Comparison of ENCODE assay signal across 27 cellular contexts in the genomic region with DNA sequence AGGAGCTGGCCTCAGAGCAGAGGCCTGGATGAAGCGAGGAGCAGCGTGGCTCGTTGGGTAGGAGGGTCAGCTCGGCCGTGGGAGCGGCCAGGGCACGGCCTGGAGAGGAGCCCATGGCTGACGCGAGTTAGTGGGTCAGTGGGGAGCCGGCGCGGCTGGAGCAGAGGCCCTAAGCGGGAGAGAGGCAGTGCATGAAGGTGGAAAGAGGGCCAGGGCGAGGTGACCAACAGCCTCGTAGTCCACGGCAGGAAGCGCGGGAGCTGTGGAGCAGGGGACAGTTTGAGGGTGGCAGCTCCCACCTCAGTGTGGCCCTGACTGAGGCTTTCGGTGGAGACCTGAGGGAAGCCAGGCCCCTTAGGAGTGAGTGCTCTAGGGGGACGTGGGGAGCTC. TPM values are rescaled to one million over a fixed set of nuclear protein-coding genes. Genes with fewer than 3 reads are reported as not detected.
DNase-seq lines count a peak whose midpoint lies in the region; ATAC-seq, FAIRE-seq and TF ChIP-seq lines count a peak whose summit lies in the region.
"Had no signal": no experiment of that assay in that cellular context is flagged by ENCODE, and none has a peak within 500 bp of the region (broad histone marks: within the 10 kb centered on the region; RNA-seq: fewer than 3 reads in every experiment).

No MANE protein-coding gene starts in this region.

- H2AFZ ChIP-seq in K562 (ENCODE audit: low read depth, low read length), result no peak overlapping the region
- H2AFZ ChIP-seq: GM23248 had no signal

- H3K36me3 Mint-ChIP-seq in activated naive CD8-positive, alpha-beta T cell treated with anti-CD3 and anti-CD28 coated beads, Interleukin-2, amount 50 U/mL, for 24 hours (ENCODE audit: low read depth), result peaks cover 4% of the 10 kb centered on the region
- H3K36me3 Mint-ChIP-seq in activated naive CD8-positive, alpha-beta T cell treated with anti-CD3 and anti-CD28 coated beads for 36 hours, result peaks cover 1% of the 10 kb centered on the region

- H3K27ac ChIP-seq in K562 (ENCODE audit: extremely low read depth, low read depth, low read length) (no peak overlapping the region), right lobe of liver (peak overlapping the region; percentile 70 to 97 (median 90)), upper lobe of right lung (no peak overlapping the region)
- H3K27ac ChIP-seq: A549; BLaER1 treated with 17β-estradiol and CSF1 and Interleukin-3, amounts not matched to agents 10 nM and 100 nM; GM23248; left ventricle myocardium inferior; right atrium auricular region; WERI-Rb-1 had no signal

- ATAC-seq in activated naive CD8-positive, alpha-beta T cell treated with anti-CD3 and anti-CD28 coated beads, Interleukin-2, amount 50 U/mL, for 24 hours, result no peak
- ATAC-seq in K562 (peak; percentile 16; the same call in 2 of the 3 replicates), right lobe of liver (peak; percentile 2 to 39 (median 30)), upper lobe of right lung (peak; percentile 23), GM19455 (IDR thresholded peaks at IDR 0.05; ENCODE audit: unreplicated experiment) (no peak)
- ATAC-seq: A549, mucosa of descending colon, T-cell had no signal

- TF ChIP-seq CTCF in K562 (IDR thresholded peaks at IDR 0.05 in 2 of 3, conservative IDR thresholded peaks at IDR 0.05 in 1 of 3; ENCODE audit: insufficient read depth in 2 of 3, low read depth in 1 of 3, low read length in 3 of 3) (no peak), right lobe of liver (IDR thresholded peaks at IDR 0.05) (no peak), upper lobe of right lung (IDR thresholded peaks at IDR 0.05) (no peak)

- H3K36me3 ChIP-seq in K562 (ENCODE audit: control insufficient read depth, insufficient read depth, low read length) (peaks cover 4% of the 10 kb centered on the region; the same call in 2 of the 3 replicates), right lobe of liver (peaks cover 0 to 9% (median 2%) of the 10 kb centered on the region in 4 donors), upper lobe of right lung (peaks cover 13% of the 10 kb centered on the region)
- H3K36me3 ChIP-seq: right atrium auricular region had no signal

- POLR2A ChIA-PET in K562 (lab: Yijun Ruan, JAX), result interaction anchor here (0.7 to 1.3 kb wide), 3 partner anchors 15 to 130 kb away, joined by 3 to 4 read pairs (median 3); no protein-coding TSS in a partner anchor

- in situ Hi-C loops in K562 (cut with MboI), result no loop called here

- H3K9me3 ChIP-seq in K562 (replicated peaks; ENCODE audit: control insufficient read depth, insufficient read depth, low read depth, low read length) (no peaks in the 10 kb centered on the region), right lobe of liver (no peaks in the 10 kb centered on the region), upper lobe of right lung (no peaks in the 10 kb centered on the region)
- H3K9me3 ChIP-seq: A549; BLaER1 treated with 17β-estradiol and CSF1 and Interleukin-3, amounts not matched to agents 10 nM and 100 nM; left ventricle myocardium inferior; mucosa of descending colon; right atrium auricular region had no signal

- no peaks in the 10 kb centered on the region for H3K9me3 Mint-ChIP-seq in activated naive CD8-positive, alpha-beta T cell treated with anti-CD3 and anti-CD28 coated beads, Interleukin-2, amount 50 U/mL, for 24 hours
- no peaks in the 10 kb centered on the region for H3K9me3 Mint-ChIP-seq in activated naive CD8-positive, alpha-beta T cell treated with anti-CD3 and anti-CD28 coated beads for 36 hours
- H3K9me3 Mint-ChIP-seq: T-cell had no signal

- H3K79me2 ChIP-seq in K562 (ENCODE audit: control insufficient read depth, insufficient read depth, low read length), result no peaks in the 10 kb centered on the region

- intact Hi-C loops in K562 (cut with micrococcal nuclease), result no loop called here
- intact Hi-C loops in right lobe of liver (cut with DNase I), result no loop called here
- intact Hi-C loops in upper lobe of right lung (cut with DNase I), result no loop called here

- H3K4me1 ChIP-seq in K562 (replicated peaks in 1 of 2; ENCODE audit: control insufficient read depth in 2 of 2, insufficient read depth in 2 of 2, low read length in 2 of 2) (peaks cover 0 to 9% of the 10 kb centered on the region in 2 experiments; a peak in 1 of 5 replicates), right lobe of liver (peaks cover 0 to 36% (median 10%) of the 10 kb centered on the region in 4 donors), upper lobe of right lung (no peaks in the 10 kb centered on the region)

- no peak for TF ChIP-seq EP300 in K562 (IDR thresholded peaks at IDR 0.05; ENCODE audit: low read length)

- no peak for FAIRE-seq in K562 (lab: Jason Lieb, UNC)
- FAIRE-seq: A549, GM19239 had no signal

- H3K4me3 Mint-ChIP-seq in activated naive CD8-positive, alpha-beta T cell treated with anti-CD3 and anti-CD28 coated beads, Interleukin-2, amount 50 U/mL, for 24 hours, result no peak overlapping the region
- H3K4me3 Mint-ChIP-seq in activated naive CD8-positive, alpha-beta T cell treated with anti-CD3 and anti-CD28 coated beads for 36 hours, result no peak overlapping the region
- H3K4me3 Mint-ChIP-seq: T-cell had no signal

- TF ChIP-seq RAD21 in K562 (CRISPR knock-in tag; conservative IDR thresholded peaks at IDR 0.05 in 1 of 2, IDR thresholded peaks at IDR 0.05 in 1 of 2), result no peak

- no TSS peak for BruUV-seq in K562 (replicated peaks; lab: Mats Ljungman, UMichigan)

- no peaks in the 10 kb centered on the region for H3K27me3 ChIP-seq in K562 (ENCODE audit: control insufficient read depth in 2 of 2, insufficient read depth in 2 of 2, low read length in 2 of 2)
- H3K27me3 ChIP-seq in right lobe of liver, result no peaks in the 10 kb centered on the region
- no peaks in the 10 kb centered on the region for H3K27me3 ChIP-seq in upper lobe of right lung
- H3K27me3 ChIP-seq: BLaER1 treated with 17β-estradiol and CSF1 and Interleukin-3, amounts not matched to agents 10 nM and 100 nM; right atrium auricular region had no signal

- H4K20me1 ChIP-seq in K562 (replicated peaks; ENCODE audit: control insufficient read depth, insufficient read depth, low read length), result no peaks in the 10 kb centered on the region

- H3K4me3 ChIP-seq in K562 (no peak overlapping the region), right lobe of liver (peak overlapping the region; percentile 48 to 79 (median 55)), upper lobe of right lung (no peak overlapping the region)
- H3K4me3 ChIP-seq: A549; BLaER1 treated with 17β-estradiol and CSF1 and Interleukin-3, amounts not matched to agents 10 nM and 100 nM; GM23248; left ventricle myocardium inferior; mucosa of descending colon; right atrium auricular region had no signal

- CTCF ChIA-PET in K562 (lab: Yijun Ruan, JAX; ENCODE audit: low intra/inter-chr PET ratio), result no interaction called here

- H3K27me3 Mint-ChIP-seq in activated naive CD8-positive, alpha-beta T cell treated with anti-CD3 and anti-CD28 coated beads, Interleukin-2, amount 50 U/mL, for 24 hours, result no peaks in the 10 kb centered on the region
- no peaks in the 10 kb centered on the region for H3K27me3 Mint-ChIP-seq in activated naive CD8-positive, alpha-beta T cell treated with anti-CD3 and anti-CD28 coated beads for 36 hours
- H3K27me3 Mint-ChIP-seq: T-cell had no signal

- 88% methylated on average over 12 of the region's 20 CpGs for WGBS in K562 (ENCODE audit: insufficient coverage, low coverage, missing lambda C conversion rate)
- WGBS in right lobe of liver (ENCODE audit: insufficient coverage, low coverage, low lambda C conversion rate, missing lambda C conversion rate), result 44% methylated on average over 5 of the region's 20 CpGs

- H3K9ac ChIP-seq in K562 (ENCODE audit: insufficient read depth in 1 of 2, low read depth in 2 of 2, low read length in 2 of 2), result peak overlapping the region in 1 of 2 experiments; percentile 43; a peak in 1 of 4 replicates
- H3K9ac ChIP-seq: BLaER1 treated with 17β-estradiol and CSF1 and Interleukin-3, amounts not matched to agents 10 nM and 100 nM; GM23248 had no signal

- DNase-seq in activated naive CD8-positive, alpha-beta T cell treated with anti-CD3 and anti-CD28 coated beads, Interleukin-2, amount 50 U/mL, for 24 hours, result no peak
- no peak for DNase-seq in activated naive CD8-positive, alpha-beta T cell treated with anti-CD3 and anti-CD28 coated beads for 36 hours
- DNase-seq in K562 (ENCODE audit: extremely low read depth in 1 of 4, low spot score in 3 of 4), result no peak
- peak in 1 of 3 donors; percentile 62 for DNase-seq in right lobe of liver
- DNase-seq in upper lobe of right lung, result peak; percentile 53
- DNase-seq in NCI-H69 (lab: John Stamatoyannopoulos, UW), result no peak
- DNase-seq in SKM-1 (lab: John Stamatoyannopoulos, UW; ENCODE audit: unreplicated experiment), result no peak
- DNase-seq: activated CD4-positive, alpha-beta T cell treated with anti-CD3 and anti-CD28 coated beads, Interleukin-2, amount 50 U/mL, for 48 hours; activated naive CD4-positive, alpha-beta T cell; central memory CD4-positive, alpha-beta T cell; effector memory CD4-positive, alpha-beta T cell; GF-D8; GM23248; KBM-7; left ventricle myocardium inferior; NCI-H2171; NCI-H526 treated with DMSO at 0.1 percent for 48 hours; Right ventricle myocardium superior; stimulated activated CD4-positive, alpha-beta T cell treated with anti-CD3 and anti-CD28 coated beads, Interleukin-15, amount 100 ng/mL, for 24 hours; T-cell; WERI-Rb-1 had no signal

- TF ChIP-seq POLR2A in K562 (conservative IDR thresholded peaks at IDR 0.05) (no peak), right lobe of liver (IDR thresholded peaks at IDR 0.05) (no peak)

- peaks cover 22% of the 10 kb centered on the region for H3K4me1 Mint-ChIP-seq in activated naive CD8-positive, alpha-beta T cell treated with anti-CD3 and anti-CD28 coated beads, Interleukin-2, amount 50 U/mL, for 24 hours
- peaks cover 13% of the 10 kb centered on the region for H3K4me1 Mint-ChIP-seq in activated naive CD8-positive, alpha-beta T cell treated with anti-CD3 and anti-CD28 coated beads for 36 hours

- no peak overlapping the region for H3K4me2 ChIP-seq in K562 (ENCODE audit: insufficient read depth, low read length)
- H3K4me2 ChIP-seq: A549; BLaER1 treated with 17β-estradiol and CSF1 and Interleukin-3, amounts not matched to agents 10 nM and 100 nM had no signal

- H3K9me1 ChIP-seq in K562 (ENCODE audit: control insufficient read depth, insufficient read depth, low read length), result no peaks in the 10 kb centered on the region

- peak overlapping the region; percentile 42 for H3K27ac Mint-ChIP-seq in activated naive CD8-positive, alpha-beta T cell treated with anti-CD3 and anti-CD28 coated beads, Interleukin-2, amount 50 U/mL, for 24 hours
- H3K27ac Mint-ChIP-seq in activated naive CD8-positive, alpha-beta T cell treated with anti-CD3 and anti-CD28 coated beads for 36 hours, result no peak overlapping the region
- H3K27ac Mint-ChIP-seq: T-cell had no signal

RNA-seq across cellular contexts. Expression of a gene that starts 24.1 kb away (rescaled TPM):
- total RNA-seq in activated naive CD8-positive, alpha-beta T cell treated with anti-CD3 and anti-CD28 coated beads for 36 hours, result 10 to 100 TPM; 29.1 to 29.3 TPM
- total RNA-seq in K562 (2011; cell fraction: chromatin; rRNA removed; ENCODE audit: low replicate concordance), result 5.6 and 9.2 TPM in 2 replicates
- 11.2 and 12.0 TPM in 2 replicates for total RNA-seq in K562 (2011; cell fraction: nucleolus; rRNA removed)
- total RNA-seq in K562 (2011; cell fraction: nucleoplasm; rRNA removed), result 7.4 and 9.0 TPM in 2 replicates
- total RNA-seq in K562 (2014; rRNA removed), result 16.5 and 23.8 TPM in 2 replicates
- 10.8 and 11.1 TPM in 2 replicates for total RNA-seq in K562 (2014; rRNA removed; fragmentation: Illumina TruSeq; extraction: Trizol)
- 17.9 and 18.9 TPM in 2 replicates for total RNA-seq in K562 (2015; rRNA removed; fragmentation: Illumina TruSeq; extraction: Trizol)
- 23.0 and 24.6 TPM in 2 replicates for total RNA-seq in K562 (2021)
- polyA plus RNA-seq in K562 (2011; rRNA removed), result 16.8 and 25.9 TPM in 2 replicates
- polyA plus RNA-seq in K562 (2011; cell fraction: cytosol; rRNA removed), result 27.0 and 56.5 TPM in 2 replicates
- 7.1 and 12.9 TPM in 2 replicates for polyA plus RNA-seq in K562 (2011; cell fraction: nucleus; rRNA removed)
- 21.5 and 26.3 TPM in 2 replicates for polyA plus RNA-seq in K562 (2012)
- 37.2 and 38.1 TPM in 2 replicates for polyA plus RNA-seq in K562 (2014; fragmentation: Illumina TruSeq; extraction: Trizol)
- 10 to 100 TPM in 1 of 2 experiments, 1 to 10 TPM in 1; 8.7 to 17.8 TPM for polyA plus RNA-seq in K562 (2014; fragmentation: Nextera tagmentation; extraction: Ambion mirVana)
- polyA plus RNA-seq in K562 (2014; rRNA removed), result 23.3 and 27.2 TPM in 2 replicates
- polyA minus RNA-seq in K562 (2011; rRNA and poly(A)+ RNA removed), result 6.6 and 12.8 TPM in 2 replicates
- 9.0 and 12.5 TPM in 2 replicates for polyA minus RNA-seq in K562 (2011; cell fraction: cytosol; rRNA and poly(A)+ RNA removed)
- 5.8 and 6.1 TPM in 2 replicates for polyA minus RNA-seq in K562 (2011; cell fraction: nucleus; rRNA and poly(A)+ RNA removed)
- 10 to 100 TPM; 12.6 to 65.2 (median 21.9) TPM for total RNA-seq in right lobe of liver
- total RNA-seq in upper lobe of right lung, result 15.5 TPM

RNA-seq across cellular contexts. Expression of a gene that starts 27.5 kb away (rescaled TPM):
- total RNA-seq in activated naive CD8-positive, alpha-beta T cell treated with anti-CD3 and anti-CD28 coated beads for 36 hours, result 10 to 100 TPM; 10.6 to 11.8 TPM
- total RNA-seq in K562 (2011; cell fraction: chromatin; rRNA removed; ENCODE audit: low replicate concordance), result 11.3 and 26.5 TPM in 2 replicates
- 24.2 and 25.7 TPM in 2 replicates for total RNA-seq in K562 (2011; cell fraction: nucleolus; rRNA removed)
- 22.4 and 23.4 TPM in 2 replicates for total RNA-seq in K562 (2011; cell fraction: nucleoplasm; rRNA removed)
- total RNA-seq in K562 (2014; rRNA removed) (10.5 and 16.9 TPM in 2 replicates), K562 (2014; rRNA removed; fragmentation: Illumina TruSeq; extraction: Trizol) (6.2 and 8.2 TPM in 2 replicates), K562 (2015; rRNA removed; fragmentation: Illumina TruSeq; extraction: Trizol) (6.0 and 6.7 TPM in 2 replicates), K562 (2021) (13.7 and 15.2 TPM in 2 replicates), right lobe of liver (10 to 100 TPM in 4 of 6 experiments, 1 to 10 TPM in 2; 7.0 to 25.6 (median 17.5) TPM), upper lobe of right lung (39.2 TPM)
- polyA plus RNA-seq in K562 (2011; rRNA removed) (10.7 and 15.4 TPM in 2 replicates), K562 (2014; fragmentation: Illumina TruSeq; extraction: Trizol) (17.8 and 22.9 TPM in 2 replicates), K562 (2014; fragmentation: Nextera tagmentation; extraction: Ambion mirVana) (under 1 TPM; 0.27 to 0.53 TPM), K562 (2014; rRNA removed) (13.8 and 16.7 TPM in 2 replicates)
- 12.8 and 18.7 TPM in 2 replicates for polyA plus RNA-seq in K562 (2011; cell fraction: cytosol; rRNA removed)
- polyA plus RNA-seq in K562 (2011; cell fraction: nucleus; rRNA removed), result 10.4 and 18.7 TPM in 2 replicates
- polyA plus RNA-seq in K562 (2012), result 8.2 and 14.5 TPM in 2 replicates
- polyA minus RNA-seq in K562 (2011; rRNA and poly(A)+ RNA removed), result 2.6 and 6.2 TPM in 2 replicates
- polyA minus RNA-seq in K562 (2011; cell fraction: cytosol; rRNA and poly(A)+ RNA removed), result 7.9 and 8.3 TPM in 2 replicates
- 3.8 and 5.3 TPM in 2 replicates for polyA minus RNA-seq in K562 (2011; cell fraction: nucleus; rRNA and poly(A)+ RNA removed)

RNA-seq across cellular contexts. Expression of a gene that starts 45.1 kb away (rescaled TPM):
- total RNA-seq in activated naive CD8-positive, alpha-beta T cell treated with anti-CD3 and anti-CD28 coated beads for 36 hours, result 1 to 10 TPM; 4.7 to 5.2 TPM
- 6.0 and 9.3 TPM in 2 replicates for total RNA-seq in K562 (2011; cell fraction: chromatin; rRNA removed; ENCODE audit: low replicate concordance)
- 5.7 and 7.0 TPM in 2 replicates for total RNA-seq in K562 (2011; cell fraction: nucleolus; rRNA removed)
- 5.2 and 5.5 TPM in 2 replicates for total RNA-seq in K562 (2011; cell fraction: nucleoplasm; rRNA removed)
- 1.7 and 2.9 TPM in 2 replicates for total RNA-seq in K562 (2014; rRNA removed)
- 3.0 and 3.7 TPM in 2 replicates for total RNA-seq in K562 (2014; rRNA removed; fragmentation: Illumina TruSeq; extraction: Trizol)
- total RNA-seq in K562 (2015; rRNA removed; fragmentation: Illumina TruSeq; extraction: Trizol), result 5.2 and 5.4 TPM in 2 replicates
- total RNA-seq in K562 (2021), result 5.3 and 6.2 TPM in 2 replicates
- polyA plus RNA-seq in K562 (2011; rRNA removed), result 1.7 and 3.6 TPM in 2 replicates
- polyA plus RNA-seq in K562 (2011; cell fraction: cytosol; rRNA removed), result 2.8 and 7.5 TPM in 2 replicates
- polyA plus RNA-seq in K562 (2011; cell fraction: nucleus; rRNA removed), result 1.7 and 3.8 TPM in 2 replicates
- 4.9 and 7.3 TPM in 2 replicates for polyA plus RNA-seq in K562 (2012)
- polyA plus RNA-seq in K562 (2014; fragmentation: Illumina TruSeq; extraction: Trizol), result 7.8 and 8.7 TPM in 2 replicates
- 1 to 10 TPM in 1 of 2 experiments, under 1 TPM in 1; 0.60 to 1.3 TPM for polyA plus RNA-seq in K562 (2014; fragmentation: Nextera tagmentation; extraction: Ambion mirVana)
- polyA plus RNA-seq in K562 (2014; rRNA removed), result 3.2 and 4.9 TPM in 2 replicates
- 1.8 and 3.3 TPM in 2 replicates for polyA minus RNA-seq in K562 (2011; rRNA and poly(A)+ RNA removed)
- 1.4 and 3.7 TPM in 2 replicates for polyA minus RNA-seq in K562 (2011; cell fraction: cytosol; rRNA and poly(A)+ RNA removed)
- polyA minus RNA-seq in K562 (2011; cell fraction: nucleus; rRNA and poly(A)+ RNA removed), result 2.3 and 2.7 TPM in 2 replicates
- total RNA-seq in right lobe of liver, result 10 to 100 TPM in 2 of 6 experiments, 1 to 10 TPM in 4; 8.0 to 12.1 (median 9.7) TPM
- total RNA-seq in upper lobe of right lung, result 13.7 TPM

RNA-seq across cellular contexts. Expression of a gene that starts 59.0 kb away (rescaled TPM):
- 10 to 100 TPM; 43.8 to 44.5 TPM for total RNA-seq in activated naive CD8-positive, alpha-beta T cell treated with anti-CD3 and anti-CD28 coated beads for 36 hours
- 196 and 237 TPM in 2 replicates for total RNA-seq in K562 (2011; cell fraction: chromatin; rRNA removed; ENCODE audit: low replicate concordance)
- 99.1 and 124 TPM in 2 replicates for total RNA-seq in K562 (2011; cell fraction: nucleolus; rRNA removed)
- 161 and 215 TPM in 2 replicates for total RNA-seq in K562 (2011; cell fraction: nucleoplasm; rRNA removed)
- 52.4 and 62.7 TPM in 2 replicates for total RNA-seq in K562 (2014; rRNA removed)
- 39.1 and 48.1 TPM in 2 replicates for total RNA-seq in K562 (2014; rRNA removed; fragmentation: Illumina TruSeq; extraction: Trizol)
- 53.1 and 55.2 TPM in 2 replicates for total RNA-seq in K562 (2015; rRNA removed; fragmentation: Illumina TruSeq; extraction: Trizol)
- 63.4 and 63.6 TPM in 2 replicates for total RNA-seq in K562 (2021)
- polyA plus RNA-seq in K562 (2011; rRNA removed), result 58.6 and 83.5 TPM in 2 replicates
- 81.0 and 172 TPM in 2 replicates for polyA plus RNA-seq in K562 (2011; cell fraction: cytosol; rRNA removed)
- polyA plus RNA-seq in K562 (2011; cell fraction: nucleus; rRNA removed), result 104 and 170 TPM in 2 replicates
- 51.6 and 56.6 TPM in 2 replicates for polyA plus RNA-seq in K562 (2012)
- 73.3 and 80.3 TPM in 2 replicates for polyA plus RNA-seq in K562 (2014; fragmentation: Illumina TruSeq; extraction: Trizol)
- polyA plus RNA-seq in K562 (2014; fragmentation: Nextera tagmentation; extraction: Ambion mirVana), result 10 to 100 TPM; 14.1 to 26.2 TPM
- polyA plus RNA-seq in K562 (2014; rRNA removed), result 93.2 and 94.4 TPM in 2 replicates
- polyA minus RNA-seq in K562 (2011; rRNA and poly(A)+ RNA removed), result 32.7 and 55.3 TPM in 2 replicates
- 15.6 and 31.4 TPM in 2 replicates for polyA minus RNA-seq in K562 (2011; cell fraction: cytosol; rRNA and poly(A)+ RNA removed)
- 31.7 and 34.6 TPM in 2 replicates for polyA minus RNA-seq in K562 (2011; cell fraction: nucleus; rRNA and poly(A)+ RNA removed)
- 10 to 100 TPM; 18.6 to 50.2 (median 39.8) TPM for total RNA-seq in right lobe of liver
- 14.8 TPM for total RNA-seq in upper lobe of right lung

RNA-seq across cellular contexts. Expression of a gene that starts 59.3 kb away (rescaled TPM):
- 100 to 1,000 TPM; 153 to 158 TPM for total RNA-seq in activated naive CD8-positive, alpha-beta T cell treated with anti-CD3 and anti-CD28 coated beads for 36 hours
- 416 and 492 TPM in 2 replicates for total RNA-seq in K562 (2011; cell fraction: chromatin; rRNA removed; ENCODE audit: low replicate concordance)
- 234 TPM in 2 replicates for total RNA-seq in K562 (2011; cell fraction: nucleolus; rRNA removed)
- total RNA-seq in K562 (2011; cell fraction: nucleoplasm; rRNA removed), result 263 and 270 TPM in 2 replicates
- total RNA-seq in K562 (2014; rRNA removed), result 56.9 and 72.5 TPM in 2 replicates
- 68.8 and 73.6 TPM in 2 replicates for total RNA-seq in K562 (2014; rRNA removed; fragmentation: Illumina TruSeq; extraction: Trizol)
- 74.6 and 75.8 TPM in 2 replicates for total RNA-seq in K562 (2015; rRNA removed; fragmentation: Illumina TruSeq; extraction: Trizol)
- total RNA-seq in K562 (2021), result 108 and 112 TPM in 2 replicates
- 89.6 and 93.4 TPM in 2 replicates for polyA plus RNA-seq in K562 (2011; rRNA removed)
- 95.3 and 119 TPM in 2 replicates for polyA plus RNA-seq in K562 (2011; cell fraction: cytosol; rRNA removed)
- polyA plus RNA-seq in K562 (2011; cell fraction: nucleus; rRNA removed), result 205 and 262 TPM in 2 replicates
- 86.3 and 141 TPM in 2 replicates for polyA plus RNA-seq in K562 (2012)
- polyA plus RNA-seq in K562 (2014; fragmentation: Illumina TruSeq; extraction: Trizol), result 114 and 124 TPM in 2 replicates
- polyA plus RNA-seq in K562 (2014; fragmentation: Nextera tagmentation; extraction: Ambion mirVana), result 100 to 1,000 TPM in 1 of 2 experiments, 10 to 100 TPM in 1; 33.5 to 106 TPM
- 78.0 and 80.0 TPM in 2 replicates for polyA plus RNA-seq in K562 (2014; rRNA removed)
- polyA minus RNA-seq in K562 (2011; rRNA and poly(A)+ RNA removed), result 103 and 132 TPM in 2 replicates
- polyA minus RNA-seq in K562 (2011; cell fraction: cytosol; rRNA and poly(A)+ RNA removed), result 50.4 and 71.8 TPM in 2 replicates
- polyA minus RNA-seq in K562 (2011; cell fraction: nucleus; rRNA and poly(A)+ RNA removed), result 97.2 and 106 TPM in 2 replicates
- 100 to 1,000 TPM in 5 of 6 experiments, 10 to 100 TPM in 1; 95.0 to 150 (median 122) TPM for total RNA-seq in right lobe of liver
- total RNA-seq in upper lobe of right lung, result 120 TPM

Comparison
In these comparisons a context has a peak if more than half of its experiments do, and no peak if none do; other contexts are left out.
1. ATAC-seq: peak in K562 (single experiment), right lobe of liver (4 of 4) and upper lobe of right lung (single experiment); none in activated naive CD8-positive, alpha-beta T cell treated with anti-CD3 and anti-CD28 coated beads, Interleukin-2, amount 50 U/mL, for 24 hours (single experiment) and GM19455 (single experiment).
2. H3K27ac ChIP-seq: peak in right lobe of liver (3 of 3); none in K562 (single experiment) and upper lobe of right lung (single experiment).
3. H3K4me3 ChIP-seq: peak in right lobe of liver (3 of 3); none in K562 (single experiment) and upper lobe of right lung (single experiment).